ENCODE assay signal across 11 cellular contexts in genomic region chrX:112867570-112867969, GRCh38. TPM values are rescaled to one million over a fixed set of nuclear protein-coding genes. Genes with fewer than 3 reads are reported as not detected.
DNase-seq lines count a peak whose midpoint lies in the region; ATAC-seq and TF ChIP-seq lines count a peak whose summit lies in the region.
"Had no signal": no experiment of that assay in that cellular context is flagged by ENCODE, and none has a peak within 500 bp of the region (broad histone marks: within the 10 kb centered on the region; RNA-seq: fewer than 3 reads in every experiment).

No MANE protein-coding gene starts in this region.

- no peaks in the 10 kb centered on the region for H3K27me3 Mint-ChIP-seq in neural crest cell (ENCODE audit: low read depth)
- H3K27me3 Mint-ChIP-seq: activated B cell treated with CpG ODN at 0.5 μM for 24 hours; activated naive CD4-positive, alpha-beta T cell treated with anti-CD3 and anti-CD28 coated beads, Interleukin-2, amount 50 U/mL, for 24 hours had no signal

- no peak overlapping the region for H3K27ac Mint-ChIP-seq in neural crest cell (ENCODE audit: unreplicated experiment)
- H3K27ac Mint-ChIP-seq: activated B cell treated with CpG ODN at 0.5 μM for 24 hours; activated naive CD4-positive, alpha-beta T cell treated with anti-CD3 and anti-CD28 coated beads, Interleukin-2, amount 50 U/mL, for 24 hours had no signal

- H3K36me3 Mint-ChIP-seq in neural crest cell (ENCODE audit: low read depth): no peaks in the 10 kb centered on the region
- H3K36me3 Mint-ChIP-seq: activated naive CD4-positive, alpha-beta T cell treated with anti-CD3 and anti-CD28 coated beads, Interleukin-2, amount 50 U/mL, for 24 hours had no signal

- no peak overlapping the region for H3K4me3 Mint-ChIP-seq in neural crest cell
- H3K4me3 Mint-ChIP-seq: activated B cell treated with CpG ODN at 0.5 μM for 24 hours; activated naive CD4-positive, alpha-beta T cell treated with anti-CD3 and anti-CD28 coated beads, Interleukin-2, amount 50 U/mL, for 24 hours had no signal

- H3K9me3 Mint-ChIP-seq in neural crest cell: peaks cover 4% of the 10 kb centered on the region
- H3K9me3 Mint-ChIP-seq: activated B cell treated with CpG ODN at 0.5 μM for 24 hours; activated naive CD4-positive, alpha-beta T cell treated with anti-CD3 and anti-CD28 coated beads, Interleukin-2, amount 50 U/mL, for 24 hours had no signal

- no peaks in the 10 kb centered on the region for H3K4me1 Mint-ChIP-seq in neural crest cell
- H3K4me1 Mint-ChIP-seq: activated B cell treated with CpG ODN at 0.5 μM for 24 hours; activated naive CD4-positive, alpha-beta T cell treated with anti-CD3 and anti-CD28 coated beads, Interleukin-2, amount 50 U/mL, for 24 hours had no signal

- DNase-seq in NCI-H2171 treated with DMSO at 0.1 percent for 48 hours (lab: John Stamatoyannopoulos, UW) (peak; percentile 2), NCI-H2171 (lab: John Stamatoyannopoulos, UW) (no peak), M059J (ENCODE audit: low read depth) (peak; percentile 12), neural crest cell (ENCODE audit: low read depth, low spot score) (no peak), T1000 (lab: John Stamatoyannopoulos, UW) (no peak), amniotic stem cell (lab: John Stamatoyannopoulos, UW) (no peak)
- DNase-seq: activated B cell treated with CpG ODN at 0.5 μM for 24 hours, MV-4-11 had no signal

- peak; percentile 75 for ATAC-seq in HG02642 (IDR thresholded peaks at IDR 0.05; ENCODE audit: poor library complexity, unreplicated experiment)
- no peak for ATAC-seq in GM19023 (IDR thresholded peaks at IDR 0.05; ENCODE audit: unreplicated experiment)

- peak; percentile 46 for TF ChIP-seq CTCF in neural crest cell (conservative IDR thresholded peaks at IDR 0.05)

RNA-seq across cellular contexts. Expression of gene AMOT, which starts 26.9 kb away (rescaled TPM):
- 6.7 and 8.9 TPM in 2 replicates for total RNA-seq in M059J (2014; rRNA removed; shearing (Covaris generic))
- 108 and 116 TPM in 2 replicates for total RNA-seq in neural crest cell

Comparison
In these comparisons a context has a peak if more than half of its experiments do, and no peak if none do; other contexts are left out.
1. DNase-seq: peak in NCI-H2171 treated with DMSO at 0.1 percent for 48 hours (single experiment) and M059J (single experiment); none in NCI-H2171 (single experiment), neural crest cell (single experiment), T1000 (single experiment) and amniotic stem cell (single experiment).
2. RNA of gene AMOT, which starts 26.9 kb away (total RNA-seq): 108 to 116 TPM in neural crest cell; 6.7 to 8.9 TPM in M059J; every median in the first group is over 10 times any median in the second.